ENCODE assay signal across 1 cellular context in genomic region chr12:1661553-1662335, GRCh38.
TF ChIP-seq lines count a peak whose summit lies in the region.

No MANE protein-coding gene starts in this region.

TF ChIP-seq in HepG2, 621 proteins besides CTCF, POLR2A, EP300 and RAD21 (continued from another document and continues in another):
- TF ChIP-seq NONO (IDR thresholded peaks at IDR 0.05) (no peak), NONO (CRISPR knock-in tag; conservative IDR thresholded peaks at IDR 0.05) (peak; percentile 71), KDM5B (CRISPR knock-in tag; IDR thresholded peaks at IDR 0.05; ENCODE audit: borderline replicate concordance) (peak; percentile 77), ARID4A (CRISPR knock-in tag; IDR thresholded peaks at IDR 0.05; ENCODE audit: borderline replicate concordance) (peak; percentile 66; the same call in 1 of the 2 replicates), BCL6 (CRISPR knock-in tag; IDR thresholded peaks at IDR 0.05) (peak; percentile 59; the same call in 1 of the 2 replicates), RNF219 (CRISPR knock-in tag; IDR thresholded peaks at IDR 0.05) (no peak), FOXP1 (IDR thresholded peaks at IDR 0.05) (no peak), FOXP1 (CRISPR knock-in tag; IDR thresholded peaks at IDR 0.05) (peak; percentile 52; the same call in 1 of the 2 replicates), ZNF414 (CRISPR knock-in tag; IDR thresholded peaks at IDR 0.05) (peak; percentile 36; the same call in 1 of the 2 replicates), ZSCAN21 (CRISPR knock-in tag; IDR thresholded peaks at IDR 0.05; ENCODE audit: borderline replicate concordance) (peak; percentile 47; the same call in 1 of the 2 replicates), ASH2L (IDR thresholded peaks at IDR 0.05; ENCODE audit: insufficient read length, low read depth, low read length) (peak; percentile 43), ZNF230 (CRISPR knock-in tag; IDR thresholded peaks at IDR 0.05) (0 out of 2 replicates have a peak, but pooled peaks have one; percentile 37), SOX6 (IDR thresholded peaks at IDR 0.05) (no peak), SOX6 (CRISPR knock-in tag; IDR thresholded peaks at IDR 0.05) (peak; percentile 36; the same call in 1 of the 2 replicates), ZNF350 (CRISPR knock-in tag; IDR thresholded peaks at IDR 0.05; ENCODE audit: borderline replicate concordance, low read depth) (0 out of 2 replicates have a peak, but pooled peaks have one; percentile 33), MED1 (CRISPR knock-in tag; IDR thresholded peaks at IDR 0.05) (peak; percentile 56; the same call in 1 of the 2 replicates), SP5 (CRISPR knock-in tag; IDR thresholded peaks at IDR 0.05; ENCODE audit: borderline replicate concordance, low read depth) (peak; percentile 51; the same call in 1 of the 2 replicates), ZKSCAN8 (CRISPR knock-in tag; IDR thresholded peaks at IDR 0.05; ENCODE audit: borderline replicate concordance) (peak; percentile 60; the same call in 1 of the 2 replicates), ZNF24 (IDR thresholded peaks at IDR 0.05) (no peak), ZBTB42 (CRISPR knock-in tag; IDR thresholded peaks at IDR 0.05) (no peak), RFXAP (CRISPR knock-in tag; IDR thresholded peaks at IDR 0.05; ENCODE audit: borderline replicate concordance) (no peak), ZNF407 (CRISPR knock-in tag; IDR thresholded peaks at IDR 0.05; ENCODE audit: not compliant biosample characterization) (no peak), TFDP1 (CRISPR knock-in tag; IDR thresholded peaks at IDR 0.05; ENCODE audit: borderline replicate concordance) (peak; percentile 74; the same call in 1 of the 2 replicates), SMYD3 (CRISPR knock-in tag; IDR thresholded peaks at IDR 0.05) (no peak), MXI1 (IDR thresholded peaks at IDR 0.05; ENCODE audit: borderline replicate concordance, low read depth, low read length) (peak; percentile 90), ZNF709 (CRISPR knock-in tag; IDR thresholded peaks at IDR 0.05) (peak; percentile 74; the same call in 1 of the 2 replicates), ZNF780A (CRISPR knock-in tag; IDR thresholded peaks at IDR 0.05) (no peak), MNT (IDR thresholded peaks at IDR 0.05) (peak; percentile 62), ZNF343 (CRISPR knock-in tag; IDR thresholded peaks at IDR 0.05) (no peak), TEAD2 (CRISPR knock-in tag; IDR thresholded peaks at IDR 0.05) (no peak), DRAP1 (CRISPR knock-in tag; IDR thresholded peaks at IDR 0.05) (peak; percentile 44; the same call in 1 of the 2 replicates), TOE1 (CRISPR knock-in tag; IDR thresholded peaks at IDR 0.05) (no peak), ZBTB44 (CRISPR knock-in tag; IDR thresholded peaks at IDR 0.05) (no peak), ARNTL (CRISPR knock-in tag; IDR thresholded peaks at IDR 0.05) (peak; percentile 59), FOXM1 (CRISPR knock-in tag; IDR thresholded peaks at IDR 0.05) (no peak), ZNF563 (CRISPR knock-in tag; IDR thresholded peaks at IDR 0.05) (peak; percentile 65), PRMT3 (CRISPR knock-in tag; IDR thresholded peaks at IDR 0.05; ENCODE audit: borderline replicate concordance, low read depth) (no peak), SUZ12 (IDR thresholded peaks at IDR 0.05; ENCODE audit: low read depth, low read length) (no peak)
